ENCODE assay signal across 8 cellular contexts in the genomic region with DNA sequence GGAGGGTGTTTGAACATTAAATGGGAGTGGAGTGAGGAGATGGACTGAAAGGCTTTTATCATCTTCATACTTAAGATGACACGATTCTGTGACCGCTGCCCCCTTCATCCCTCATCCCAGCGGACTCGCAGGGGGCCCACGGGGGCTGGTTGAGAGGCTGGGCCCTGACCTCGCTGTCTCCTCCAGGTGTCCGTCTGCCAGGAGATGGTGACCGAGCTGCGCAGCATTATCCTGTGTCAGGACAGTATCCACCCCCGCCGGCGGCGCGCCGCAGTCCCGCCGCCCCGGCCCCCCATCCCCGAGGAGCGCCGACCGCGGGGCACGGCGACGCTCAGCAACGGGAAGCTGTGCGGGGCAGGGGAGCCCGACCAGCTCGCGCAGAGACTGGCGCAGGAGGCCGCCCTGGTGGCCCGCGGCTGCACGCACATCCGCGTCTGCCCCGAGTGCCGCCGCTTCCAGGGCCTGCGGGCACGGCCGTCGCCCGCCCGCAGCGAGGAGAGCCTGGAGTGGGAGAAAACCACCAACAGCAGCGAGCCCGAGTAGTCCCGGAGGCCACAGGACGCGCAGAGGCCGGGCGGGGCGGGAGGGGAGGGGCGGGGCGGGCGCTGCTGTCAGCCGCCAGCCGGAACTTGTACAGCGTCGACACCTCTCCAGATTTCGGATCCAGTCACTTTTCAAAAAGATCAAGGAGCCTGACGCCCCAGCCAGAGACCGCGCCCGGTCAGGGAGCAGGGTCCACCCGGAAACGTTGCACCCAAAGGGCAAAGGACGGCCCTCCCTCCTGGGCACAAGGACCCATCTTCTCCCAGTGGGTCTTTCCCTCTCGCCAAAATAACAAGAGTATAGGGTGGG. TPM values are rescaled to one million over a fixed set of nuclear protein-coding genes. Genes with fewer than 3 reads are reported as not detected.
DNase-seq lines count a peak whose midpoint lies in the region; ATAC-seq and TF ChIP-seq lines count a peak whose summit lies in the region.

No MANE protein-coding gene starts in this region.

- no peaks in the 10 kb centered on the region for H3K9me3 Mint-ChIP-seq in T-cell
- H3K9me3 Mint-ChIP-seq in brain = peaks cover 0 to 2% (median 0%) of the 10 kb centered on the region in 5 experiments

- peak overlapping the region; percentile 42; the same call in 1 of the 2 replicates for H3K4me3 ChIP-seq in GM08714 (ENCODE audit: low read length)

- H3K27me3 Mint-ChIP-seq in T-cell = peaks cover 28 to 38% of the 10 kb centered on the region in 2 donors
- H3K27me3 Mint-ChIP-seq in brain = peaks cover 32% of the 10 kb centered on the region

- CTCF ChIA-PET in T-cell (lab: Charles Lee) = no interaction called here

- TF ChIP-seq CTCF in brain (conservative IDR thresholded peaks at IDR 0.05) = peak; percentile 24 to 63

- POLR2A ChIA-PET in T-cell (lab: Charles Lee) = no interaction called here

- H3K36me3 Mint-ChIP-seq in T-cell (no peaks in the 10 kb centered on the region), brain (no peaks in the 10 kb centered on the region)

- peaks cover 12 to 17% (median 13%) of the 10 kb centered on the region in 3 donors for H3K4me1 Mint-ChIP-seq in T-cell
- H3K4me1 Mint-ChIP-seq in brain = peaks cover 11% of the 10 kb centered on the region

- peak; percentile 84 to 94 (median 90) for ATAC-seq in T-cell (replicated peaks in 1 of 4)

- H3K27ac Mint-ChIP-seq in T-cell (no peak overlapping the region), brain (peak overlapping the region in 1 of 5 experiments; percentile 26)

- H3K4me3 Mint-ChIP-seq in T-cell (peak overlapping the region; percentile 63 to 73 (median 68)), brain (peak overlapping the region; percentile 66 to 83 (median 82))

- DNase-seq in HK-2 (ENCODE audit: unreplicated experiment) = peak; percentile 32
- peak in 33 of 34 experiments; percentile 3 to 47 (median 24) for DNase-seq in T-cell
- DNase-seq in iPS-NIHi7 (ENCODE audit: extremely low spot score) = peak; percentile 80
- peak; percentile 10 to 17 (median 10) for DNase-seq in stimulated activated CD4-positive, alpha-beta T cell treated with anti-CD3 and anti-CD28 coated beads, Interleukin-12 subunit alpha, Interleukin-12 subunit beta, amount 100 ng/mL, for 48 hours (ENCODE audit: low read depth in 2 of 3, low spot score in 1 of 3)
- DNase-seq in NCI-H1694 treated with DMSO at 0.1 percent for 48 hours (lab: John Stamatoyannopoulos, UW) = no peak
- DNase-seq in NCI-H446 treated with DMSO at 0.1 percent for 48 hours (lab: John Stamatoyannopoulos, UW) = no peak

RNA-seq across cellular contexts. Expression of gene TBCEL, which starts 38.0 kb away (rescaled TPM):
- total RNA-seq in T-cell = 10 to 100 TPM; 16.0 to 26.4 (median 19.0) TPM
- polyA plus RNA-seq in brain (ENCODE audit: insufficient read depth, low read depth, low replicate concordance) = 6.4 TPM

Comparison
In these comparisons a context has a peak if more than half of its experiments do, and no peak if none do; other contexts are left out.
1. DNase-seq: peak in HK-2 (single experiment), T-cell (33 of 34), iPS-NIHi7 (single experiment) and stimulated activated CD4-positive, alpha-beta T cell treated with anti-CD3 and anti-CD28 coated beads, Interleukin-12 subunit alpha, Interleukin-12 subunit beta, amount 100 ng/mL, for 48 hours (3 of 3); none in NCI-H1694 treated with DMSO at 0.1 percent for 48 hours (single experiment) and NCI-H446 treated with DMSO at 0.1 percent for 48 hours (single experiment).